ENCODE assay signal across 8 cellular contexts in the genomic region with DNA sequence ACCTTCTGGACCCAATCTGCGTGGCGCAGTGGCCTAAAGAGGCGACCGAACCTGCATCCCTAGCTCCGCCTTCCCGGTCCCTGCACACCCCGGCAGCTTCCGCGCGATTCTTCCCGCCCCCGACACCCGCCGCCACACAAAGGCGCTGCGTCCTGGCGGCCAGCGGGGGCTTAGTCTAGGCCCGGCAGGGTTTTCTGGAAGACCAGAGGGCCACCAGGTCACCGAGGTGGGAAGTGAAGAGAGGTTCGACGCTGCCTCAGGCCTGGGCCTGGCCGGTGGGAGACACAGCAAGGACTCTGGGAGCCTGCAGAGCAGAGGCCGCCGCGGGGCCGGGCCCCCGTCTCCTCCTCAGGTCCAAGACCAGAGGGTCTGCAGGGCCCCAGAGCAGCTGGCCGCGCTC.
DNase-seq lines count a peak whose midpoint lies in the region; ATAC-seq and TF ChIP-seq lines count a peak whose summit lies in the region.

No MANE protein-coding gene starts in this region.

- H3K9me3 Mint-ChIP-seq in mesothelial cell of epicardium: no peaks in the 10 kb centered on the region

- H3K36me3 Mint-ChIP-seq in mesothelial cell of epicardium: no peaks in the 10 kb centered on the region

- H2AFZ ChIP-seq in PC-9: no peak overlapping the region

- H3K4me1 ChIP-seq in suprapubic skin: peaks cover 15% of the 10 kb centered on the region
- peaks cover 8% of the 10 kb centered on the region; the same call in 1 of the 2 replicates for H3K4me1 ChIP-seq in PC-9 (replicated peaks; ENCODE audit: insufficient read depth)

- H3K4me2 ChIP-seq in PC-9: no peak overlapping the region

- CTCF ChIA-PET in PC-9 (lab: Charles Lee): interaction anchor here (0.6 kb wide), 1 partner anchor 1416 kb away, joined by 3 read pairs; no protein-coding TSS in a partner anchor

- H3K27me3 ChIP-seq in brain microvascular endothelial cell (replicated peaks): no peaks in the 10 kb centered on the region
- H3K27me3 ChIP-seq in suprapubic skin: peaks cover 28% of the 10 kb centered on the region
- H3K27me3 ChIP-seq in PC-9 (ENCODE audit: insufficient read depth, low read depth): no peaks in the 10 kb centered on the region

- H3K27ac ChIP-seq in brain microvascular endothelial cell (no peak overlapping the region), suprapubic skin (no peak overlapping the region), PC-9 (no peak overlapping the region)

- H3K4me1 Mint-ChIP-seq in mesothelial cell of epicardium: peaks cover 18% of the 10 kb centered on the region

- H3K36me3 ChIP-seq in brain microvascular endothelial cell (replicated peaks) (no peaks in the 10 kb centered on the region), suprapubic skin (no peaks in the 10 kb centered on the region), PC-9 (ENCODE audit: low read depth) (no peaks in the 10 kb centered on the region)

- H3K9me3 ChIP-seq in suprapubic skin: no peaks in the 10 kb centered on the region
- no peaks in the 10 kb centered on the region for H3K9me3 ChIP-seq in PC-9 (ENCODE audit: insufficient read depth, low read depth)

- intact Hi-C loops in PC-9 (cut with micrococcal nuclease; ENCODE audit: unreplicated experiment): no loop called here

- peaks cover 6% of the 10 kb centered on the region; the same call in 1 of the 2 replicates for H3F3A ChIP-seq in PC-9 (ENCODE audit: insufficient read depth, low read depth)

- H3K79me2 ChIP-seq in PC-9 (ENCODE audit: low read depth): no peaks in the 10 kb centered on the region

- WGBS in suprapubic skin: 11% methylated on average over 16 of the region's 30 CpGs

- no peaks in the 10 kb centered on the region for H3K27me3 Mint-ChIP-seq in mesothelial cell of epicardium (ENCODE audit: low read depth)

- in situ Hi-C loops in brain microvascular endothelial cell (cut with HindIII; ENCODE audit: low pct_ligation_motif_present, low sequenced_read_pairs): no loop called here

- DNase-seq in SW480 (ENCODE audit: low spot score) (peak; percentile 13), brain microvascular endothelial cell (no peak), mesothelial cell of epicardium (ENCODE audit: low spot score in 2 of 2, unreplicated experiment in 2 of 2) (peak in 1 of 2 experiments; percentile 54), suprapubic skin (ENCODE audit: low spot score in 2 of 2) (no peak), PC-9 (no peak)

- peak overlapping the region; percentile 88 for H3K27ac Mint-ChIP-seq in mesothelial cell of epicardium

- POLR2A ChIA-PET in PC-9 (lab: Charles Lee; ENCODE audit: unreplicated experiment): no interaction called here

- H3K4me3 ChIP-seq in brain microvascular endothelial cell (ENCODE audit: low read depth, low read length): peak overlapping the region; percentile 51
- peak overlapping the region; percentile 50 for H3K4me3 ChIP-seq in suprapubic skin
- H3K4me3 ChIP-seq in PC-9: no peak overlapping the region

- TF ChIP-seq EP300 in suprapubic skin (IDR thresholded peaks at IDR 0.05): no peak

- TF ChIP-seq POLR2A in GM10847 (IDR thresholded peaks at IDR 0.05; ENCODE audit: extremely low read depth, insufficient read length) (peak; percentile 58), suprapubic skin (IDR thresholded peaks at IDR 0.05) (no peak)

- H4K20me1 ChIP-seq in PC-9 (ENCODE audit: insufficient read depth): no peaks in the 10 kb centered on the region

- ATAC-seq in HG02571 (IDR thresholded peaks at IDR 0.05; ENCODE audit: unreplicated experiment) (no peak), GM18868 (IDR thresholded peaks at IDR 0.05; ENCODE audit: unreplicated experiment) (no peak)

- peak; percentile 4 for TF ChIP-seq CTCF in brain microvascular endothelial cell (IDR thresholded peaks at IDR 0.05; ENCODE audit: low read depth, low read length, missing control alignments)
- TF ChIP-seq CTCF in mesothelial cell of epicardium (IDR thresholded peaks at IDR 0.05; ENCODE audit: unreplicated experiment): no peak
- TF ChIP-seq CTCF in suprapubic skin (IDR thresholded peaks at IDR 0.05): no peak
- no peak for TF ChIP-seq CTCF in PC-9 (conservative IDR thresholded peaks at IDR 0.05)

- BruUV-seq in PC-9 (replicated peaks; lab: Mats Ljungman, UMichigan): no TSS peak

- peak overlapping the region; percentile 77 for H3K4me3 Mint-ChIP-seq in mesothelial cell of epicardium

- H3K9me2 ChIP-seq in PC-9 (ENCODE audit: insufficient read depth): no peaks in the 10 kb centered on the region
